22 cellular contexts compared by ENCODE assay signal in genomic region chr6:133635447-133635846, GRCh38.
"Had no signal": no experiment of that assay in that cellular context is flagged by ENCODE, and none has a peak within 500 bp of the region (broad histone marks: within the 10 kb centered on the region; RNA-seq: fewer than 3 reads in every experiment).

No MANE protein-coding gene starts in this region.

- H3K4me3 ChIP-seq: SJCRH30 had no signal

- H3K27me3 ChIP-seq: SJCRH30 had no signal

- H3K36me3 ChIP-seq: SJCRH30 had no signal

- DNase-seq: Kasumi-1; KG1; MM.1S; NCI-H1092 treated with DMSO at 0.1 percent for 48 hours; NCI-H1436; NCI-H187; NCI-H2029; NCI-H2081 treated with DMSO at 0.1 percent for 48 hours; NCI-H2171; NCI-H226; NCI-H446; NCI-H510A; NCI-H524 treated with DMSO at 0.1 percent for 48 hours; NCI-H69; NCI-H774; NK-92 treated with Interleukin-12 subunit alpha and Interleukin-12 subunit beta, amount 100 ng/mL, for 24 hours; PC-3; SHP77; SJCRH30 had no signal

- ATAC-seq: Panc1, PC-3, SK-N-SH treated with all-trans-retinoic acid at 6 μM for 48 hours had no signal

- H3K27ac ChIP-seq: RWPE1, SJCRH30 had no signal
